In genomic region chr4:4855293-4856070, GRCh38 we compare ENCODE assay signal across 16 cellular contexts. TPM values are rescaled to one million over a fixed set of nuclear protein-coding genes. Genes with fewer than 3 reads are reported as not detected.
DNase-seq lines count a peak whose midpoint lies in the region; ATAC-seq, FAIRE-seq and TF ChIP-seq lines count a peak whose summit lies in the region.
"Had no signal": no experiment of that assay in that cellular context is flagged by ENCODE, and none has a peak within 500 bp of the region (broad histone marks: within the 10 kb centered on the region; RNA-seq: fewer than 3 reads in every experiment).

No MANE protein-coding gene starts in this region.

- peak; percentile 64 for FAIRE-seq in GM19239 (lab: Jason Lieb, UNC)
- FAIRE-seq: A204.1, colon, H54 had no signal

- no peak overlapping the region for H3K27ac ChIP-seq in esophagus muscularis mucosa (replicated peaks in 1 of 4)
- H3K27ac ChIP-seq: psoas muscle had no signal

- intact Hi-C loops in esophagus muscularis mucosa (cut with DNase I) = no loop called here

- TF ChIP-seq CTCF in brain (conservative IDR thresholded peaks at IDR 0.05) (no peak), esophagus muscularis mucosa (IDR thresholded peaks at IDR 0.05) (no peak)

- H3K27me3 ChIP-seq in esophagus muscularis mucosa = peaks cover 13 to 100% (median 74%) of the 10 kb centered on the region in 4 donors

- DNase-seq in NCI-H748 (lab: John Stamatoyannopoulos, UW; ENCODE audit: unreplicated experiment) (peak; percentile 5), NCI-H748 treated with DMSO at 0.1 percent for 48 hours (lab: John Stamatoyannopoulos, UW) (no peak), GM19239 (ENCODE audit: insufficient read length, low spot score) (no peak), esophagus muscularis mucosa (ENCODE audit: extremely low spot score) (no peak), erythroblast (lab: John Stamatoyannopoulos, UW) (no peak)
- DNase-seq in natural killer cell treated with Interleukin-12 subunit alpha and Interleukin-12 subunit beta and Interleukin-15 and Interleukin-18, amount 100 ng/mL, for 72 hours (ENCODE audit: low spot score) = no peak
- DNase-seq: DMS 273 treated with DMSO at 0.1 percent for 48 hours, IMR-90, NCI-H2029, substantia nigra had no signal

- peak overlapping the region; percentile 83 to 91 (median 89) for H3K4me3 Mint-ChIP-seq in brain
- peak overlapping the region; percentile 41 for H3K4me3 Mint-ChIP-seq in natural killer cell treated with Interleukin-12 subunit alpha and Interleukin-12 subunit beta and Interleukin-15 and Interleukin-18, amount 100 ng/mL, for 72 hours

- no peak for TF ChIP-seq EP300 in esophagus muscularis mucosa (IDR thresholded peaks at IDR 0.05)

- peaks cover 43 to 80% (median 67%) of the 10 kb centered on the region in 4 donors for H3K4me1 ChIP-seq in esophagus muscularis mucosa

- H3K36me3 ChIP-seq in esophagus muscularis mucosa = no peaks in the 10 kb centered on the region

- H3K9me3 Mint-ChIP-seq in brain = peaks cover 0 to 17% (median 2%) of the 10 kb centered on the region in 5 experiments
- no peaks in the 10 kb centered on the region for H3K9me3 Mint-ChIP-seq in natural killer cell treated with Interleukin-12 subunit alpha and Interleukin-12 subunit beta and Interleukin-15 and Interleukin-18, amount 100 ng/mL, for 72 hours

- no peaks in the 10 kb centered on the region for H3K36me3 Mint-ChIP-seq in brain
- H3K36me3 Mint-ChIP-seq in natural killer cell treated with Interleukin-12 subunit alpha and Interleukin-12 subunit beta and Interleukin-15 and Interleukin-18, amount 100 ng/mL, for 72 hours = no peaks in the 10 kb centered on the region

- peaks cover 88% of the 10 kb centered on the region for H3K27me3 Mint-ChIP-seq in brain
- H3K27me3 Mint-ChIP-seq in natural killer cell treated with Interleukin-12 subunit alpha and Interleukin-12 subunit beta and Interleukin-15 and Interleukin-18, amount 100 ng/mL, for 72 hours = peaks cover 33 to 66% of the 10 kb centered on the region in 2 donors

- H3K27ac Mint-ChIP-seq in brain = peak overlapping the region in 2 of 5 experiments; percentile 77 to 94
- H3K27ac Mint-ChIP-seq in natural killer cell treated with Interleukin-12 subunit alpha and Interleukin-12 subunit beta and Interleukin-15 and Interleukin-18, amount 100 ng/mL, for 72 hours = no peak overlapping the region

- no peak overlapping the region for H3K4me3 ChIP-seq in esophagus muscularis mucosa

- peaks cover 0 to 5% (median 0%) of the 10 kb centered on the region in 4 donors for H3K9me3 ChIP-seq in esophagus muscularis mucosa
- H3K9me3 ChIP-seq: psoas muscle had no signal

- 12% methylated on average over 28 of the region's 34 CpGs for WGBS in esophagus muscularis mucosa

- no peak for ATAC-seq in natural killer cell treated with Interleukin-12 subunit alpha and Interleukin-12 subunit beta and Interleukin-15 and Interleukin-18, amount 100 ng/mL, for 72 hours
- ATAC-seq in HG03135 (IDR thresholded peaks at IDR 0.05; ENCODE audit: unreplicated experiment) = no peak
- ATAC-seq: psoas muscle had no signal

- TF ChIP-seq POLR2A in esophagus muscularis mucosa (IDR thresholded peaks at IDR 0.05; ENCODE audit: low read depth) (no peak), erythroblast (IDR thresholded peaks at IDR 0.05; ENCODE audit: low read length) (no peak)

- H3K4me1 Mint-ChIP-seq in brain = peaks cover 63% of the 10 kb centered on the region
- H3K4me1 Mint-ChIP-seq in natural killer cell treated with Interleukin-12 subunit alpha and Interleukin-12 subunit beta and Interleukin-15 and Interleukin-18, amount 100 ng/mL, for 72 hours (ENCODE audit: low read depth in 2 of 2) = peaks cover 36 to 42% of the 10 kb centered on the region in 2 donors

RNA-seq across cellular contexts. Expression of gene MSX1, which starts 4.0 kb away (rescaled TPM):
- 4.8 TPM for polyA plus RNA-seq in brain (ENCODE audit: insufficient read depth, low read depth, low replicate concordance)
- total RNA-seq in natural killer cell treated with Interleukin-12 subunit alpha and Interleukin-12 subunit beta and Interleukin-15 and Interleukin-18, amount 100 ng/mL, for 72 hours = under 1 TPM in 1 of 2 donors, not detected in 1; 0.24 TPM
- 1 to 10 TPM; 2.9 to 6.3 (median 4.3) TPM for total RNA-seq in esophagus muscularis mucosa
